Comparison of ENCODE assay signal across 14 cellular contexts in the genomic region with DNA sequence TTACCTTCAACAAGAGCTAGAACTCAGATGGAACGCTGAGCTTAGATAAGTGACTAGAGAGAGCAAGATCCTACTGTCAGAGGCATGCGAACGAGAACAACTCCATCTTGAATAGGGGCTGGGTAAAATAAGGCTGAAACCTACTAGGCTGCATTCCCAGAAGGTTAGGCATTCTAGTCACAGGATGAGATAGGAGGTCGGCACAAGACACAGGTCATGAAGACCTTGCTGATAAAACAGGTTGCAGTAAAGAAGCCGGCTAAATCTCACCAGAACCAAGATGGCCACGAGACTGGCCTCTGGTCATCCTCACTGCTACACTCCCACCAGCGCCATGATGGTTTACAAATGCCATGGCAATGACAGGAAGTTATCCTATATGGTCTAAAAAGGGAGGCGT. TPM values are rescaled to one million over a fixed set of nuclear protein-coding genes. Genes with fewer than 3 reads are reported as not detected.
DNase-seq lines count a peak whose midpoint lies in the region; ATAC-seq and TF ChIP-seq lines count a peak whose summit lies in the region.
"Had no signal": no experiment of that assay in that cellular context is flagged by ENCODE, and none has a peak within 500 bp of the region (broad histone marks: within the 10 kb centered on the region; RNA-seq: fewer than 3 reads in every experiment).

No MANE protein-coding gene starts in this region.

- H3K27ac Mint-ChIP-seq in WTC11, result peak overlapping the region; percentile 100
- H3K27ac Mint-ChIP-seq: immature natural killer cell had no signal

- intact Hi-C loops in gastrocnemius medialis (cut with DNase I; ENCODE audit: low total_unique reads), result no loop called here

- no peak for ATAC-seq in WTC11
- no peak for ATAC-seq in gastrocnemius medialis

- H3K27me3 ChIP-seq in AG04450 (ENCODE audit: control insufficient read depth, insufficient read depth, low read length), result no peaks in the 10 kb centered on the region
- H3K27me3 ChIP-seq in layer of hippocampus (ENCODE audit: control insufficient read depth, insufficient read depth, low read length), result no peaks in the 10 kb centered on the region
- no peaks in the 10 kb centered on the region for H3K27me3 ChIP-seq in gastrocnemius medialis
- no peaks in the 10 kb centered on the region for H3K27me3 ChIP-seq in BE2C

- CTCF ChIA-PET in AG04450 (lab: Charles Lee) (interaction anchor here (1.2 to 1.5 kb wide), 2 partner anchors 8 to 104 kb away, joined by 3 to 4 read pairs; partner anchors contain the start of gene HSPA2), WTC11 (lab: Charles Lee) (interaction anchor here (1.2 to 2.0 kb wide), 4 partner anchors 8 to 133 kb away, joined by 3 to 15 read pairs (median 5); partner anchors contain the start of gene HSPA2)

- H3K4me1 ChIP-seq in gastrocnemius medialis (peaks cover 0 to 2% of the 10 kb centered on the region in 2 donors), BE2C (no peaks in the 10 kb centered on the region)

- DNase-seq in AG04450 (ENCODE audit: low read depth, low spot score) (no peak), WTC11 (ENCODE audit: low spot score) (no peak), gastrocnemius medialis (no peak), NCI-H524 (lab: John Stamatoyannopoulos, UW) (no peak), GOT3 (lab: John Stamatoyannopoulos, UW) (no peak), HK-2 (ENCODE audit: unreplicated experiment) (no peak), BE2C (no peak)
- DNase-seq: activated CD4-positive, alpha-beta T cell treated with anti-CD3 and anti-CD28 coated beads, Interleukin-2, amount 50 U/mL, for 48 hours; Calu3; immature natural killer cell; NCI-H2171; Right ventricle myocardium superior; stimulated activated naive CD4-positive, alpha-beta T cell had no signal

- TF ChIP-seq CTCF in AG04450 (IDR thresholded peaks at IDR 0.05; ENCODE audit: low read depth, low read length) (no peak), WTC11 (IDR thresholded peaks at IDR 0.05) (no peak), gastrocnemius medialis (IDR thresholded peaks at IDR 0.05 in 4 of 5, conservative IDR thresholded peaks at IDR 0.05 in 1 of 5) (no peak), BE2C (IDR thresholded peaks at IDR 0.05; ENCODE audit: low read depth, low read length) (no peak)

- no peak for TF ChIP-seq POLR2A in gastrocnemius medialis (IDR thresholded peaks at IDR 0.05)

- H3K27ac ChIP-seq in AG04450 (ENCODE audit: low read depth, low read length), result peak overlapping the region; percentile 95
- peak overlapping the region; percentile 65 for H3K27ac ChIP-seq in layer of hippocampus (ENCODE audit: low read depth, low read length)
- H3K27ac ChIP-seq in gastrocnemius medialis, result peak overlapping the region; percentile 31 to 70 (median 66)

- POLR2A ChIA-PET in AG04450 (lab: Yijun Ruan, JAX) (interaction anchor here (0.9 to 2.0 kb wide), 4 partner anchors 10 to 139 kb away, joined by 3 to 17 read pairs (median 10); partner anchors contain the start of gene HSPA2), WTC11 (lab: Charles Lee) (interaction anchor here (1.8 kb wide), 1 partner anchor 60 kb away, joined by 5 read pairs; the partner anchor contains the start of gene PLEKHG3)

- peaks cover 12% of the 10 kb centered on the region for H3K36me3 Mint-ChIP-seq in WTC11
- H3K36me3 Mint-ChIP-seq: immature natural killer cell had no signal

- H3K4me1 Mint-ChIP-seq in WTC11, result peaks cover 44% of the 10 kb centered on the region

- H3K9me3 ChIP-seq in AG04450 (ENCODE audit: control insufficient read depth, insufficient read depth, low read length) (no peaks in the 10 kb centered on the region), gastrocnemius medialis (no peaks in the 10 kb centered on the region), BE2C (peaks cover 3% of the 10 kb centered on the region; the same call in 1 of the 2 replicates)

- no peaks in the 10 kb centered on the region for H3K36me3 ChIP-seq in gastrocnemius medialis
- H3K36me3 ChIP-seq in BE2C, result no peaks in the 10 kb centered on the region

- peaks cover 14% of the 10 kb centered on the region for H3K9me3 Mint-ChIP-seq in WTC11

- no peak overlapping the region for H3K4me3 ChIP-seq in AG04450 (ENCODE audit: low read depth, low read length)
- no peak overlapping the region for H3K4me3 ChIP-seq in gastrocnemius medialis
- H3K4me3 ChIP-seq in BE2C (ENCODE audit: low read depth, low read length), result no peak overlapping the region

- in situ Hi-C loops in gastrocnemius medialis (cut with MboI; ENCODE audit: low sequenced_read_pairs in 4 of 4), result loop anchor here in 2 of 4 donors (25.0 kb wide), 3 partner anchors 107 to 307 kb away; partner anchors contain the start of genes HSPA2 (in 1 of the 2) and PPP1R36 (in 1 of the 2)

- no peaks in the 10 kb centered on the region for H3K27me3 Mint-ChIP-seq in WTC11 (ENCODE audit: low read depth)

- H3K4me3 Mint-ChIP-seq in WTC11, result no peak overlapping the region
- H3K4me3 Mint-ChIP-seq: immature natural killer cell had no signal

TF ChIP-seq in WTC11, 78 proteins besides CTCF, POLR2A, EP300 and RAD21 (continues in another document):
- no peak for TF ChIP-seq ZNF138 (CRISPR knock-in tag; conservative IDR thresholded peaks at IDR 0.05)
- TF ChIP-seq ATF1 (CRISPR knock-in tag; IDR thresholded peaks at IDR 0.05), result no peak
- TF ChIP-seq ERG (CRISPR knock-in tag; IDR thresholded peaks at IDR 0.05), result no peak
- TF ChIP-seq, protein P1, sequence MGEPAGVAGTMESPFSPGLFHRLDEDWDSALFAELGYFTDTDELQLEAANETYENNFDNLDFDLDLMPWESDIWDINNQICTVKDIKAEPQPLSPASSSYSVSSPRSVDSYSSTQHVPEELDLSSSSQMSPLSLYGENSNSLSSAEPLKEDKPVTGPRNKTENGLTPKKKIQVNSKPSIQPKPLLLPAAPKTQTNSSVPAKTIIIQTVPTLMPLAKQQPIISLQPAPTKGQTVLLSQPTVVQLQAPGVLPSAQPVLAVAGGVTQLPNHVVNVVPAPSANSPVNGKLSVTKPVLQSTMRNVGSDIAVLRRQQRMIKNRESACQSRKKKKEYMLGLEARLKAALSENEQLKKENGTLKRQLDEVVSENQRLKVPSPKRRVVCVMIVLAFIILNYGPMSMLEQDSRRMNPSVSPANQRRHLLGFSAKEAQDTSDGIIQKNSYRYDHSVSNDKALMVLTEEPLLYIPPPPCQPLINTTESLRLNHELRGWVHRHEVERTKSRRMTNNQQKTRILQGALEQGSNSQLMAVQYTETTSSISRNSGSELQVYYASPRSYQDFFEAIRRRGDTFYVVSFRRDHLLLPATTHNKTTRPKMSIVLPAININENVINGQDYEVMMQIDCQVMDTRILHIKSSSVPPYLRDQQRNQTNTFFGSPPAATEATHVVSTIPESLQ (CRISPR knock-in tag; IDR thresholded peaks at IDR 0.05), result no peak
- TF ChIP-seq, protein P2, sequence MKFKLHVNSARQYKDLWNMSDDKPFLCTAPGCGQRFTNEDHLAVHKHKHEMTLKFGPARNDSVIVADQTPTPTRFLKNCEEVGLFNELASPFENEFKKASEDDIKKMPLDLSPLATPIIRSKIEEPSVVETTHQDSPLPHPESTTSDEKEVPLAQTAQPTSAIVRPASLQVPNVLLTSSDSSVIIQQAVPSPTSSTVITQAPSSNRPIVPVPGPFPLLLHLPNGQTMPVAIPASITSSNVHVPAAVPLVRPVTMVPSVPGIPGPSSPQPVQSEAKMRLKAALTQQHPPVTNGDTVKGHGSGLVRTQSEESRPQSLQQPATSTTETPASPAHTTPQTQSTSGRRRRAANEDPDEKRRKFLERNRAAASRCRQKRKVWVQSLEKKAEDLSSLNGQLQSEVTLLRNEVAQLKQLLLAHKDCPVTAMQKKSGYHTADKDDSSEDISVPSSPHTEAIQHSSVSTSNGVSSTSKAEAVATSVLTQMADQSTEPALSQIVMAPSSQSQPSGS (CRISPR knock-in tag; IDR thresholded peaks at IDR 0.05; ENCODE audit: borderline replicate concordance, low read depth), result no peak
- no peak for TF ChIP-seq ZNF416 (CRISPR knock-in tag; IDR thresholded peaks at IDR 0.05)
- no peak for TF ChIP-seq AFF4 (CRISPR knock-in tag; IDR thresholded peaks at IDR 0.05; ENCODE audit: borderline replicate concordance)

RNA-seq across cellular contexts. Expression of gene PLEKHG3, which starts 59.6 kb away (rescaled TPM):
- polyA plus RNA-seq in AG04450 (2011; rRNA removed), result 6.4 and 6.6 TPM in 2 replicates
- 8.1 and 12.0 TPM in 2 replicates for polyA minus RNA-seq in AG04450 (2011; rRNA and poly(A)+ RNA removed)
- total RNA-seq in WTC11 (2021), result 70.6 to 75.3 TPM (median 71.8 TPM) in 3 replicates
- 10 to 100 TPM in 3 of 4 donors, 1 to 10 TPM in 1; 8.8 to 18.8 (median 14.5) TPM for total RNA-seq in gastrocnemius medialis
- polyA plus RNA-seq in BE2C (2012; ENCODE audit: insufficient read depth, insufficient read length, low read depth), result 54.2 TPM
